Comparison of ENCODE assay signal across 1 cellular context in genomic region chr12:27644446-27644845, GRCh38.
TF ChIP-seq lines count a peak whose summit lies in the region.

No MANE protein-coding gene starts in this region.

TF ChIP-seq in HEK293, 187 proteins besides CTCF, POLR2A, EP300 and RAD21 (continued from another document):
- TF ChIP-seq ZNF274 (IDR thresholded peaks at IDR 0.05; ENCODE audit: low read length), result no peak
- no peak for TF ChIP-seq ZNF274 (tag by site-specific recombination; IDR thresholded peaks at IDR 0.05; ENCODE audit: borderline replicate concordance)
- TF ChIP-seq ZNF701 (tag by site-specific recombination; IDR thresholded peaks at IDR 0.05), result no peak
